8 cellular contexts compared by ENCODE assay signal in genomic region chr11:22787565-22788162, GRCh38. TPM values are rescaled to one million over a fixed set of nuclear protein-coding genes. Genes with fewer than 3 reads are reported as not detected.
DNase-seq lines count a peak whose midpoint lies in the region; ATAC-seq and TF ChIP-seq lines count a peak whose summit lies in the region.

No MANE protein-coding gene starts in this region.

- H3K36me3 Mint-ChIP-seq in activated CD8-positive, alpha-beta T cell treated with anti-CD3 and anti-CD28 coated beads for 36 hours (ENCODE audit: low read depth) = no peaks in the 10 kb centered on the region
- H3K36me3 Mint-ChIP-seq in glutamatergic neuron (ENCODE audit: unreplicated experiment) = peaks cover 10% of the 10 kb centered on the region

- H3K27ac Mint-ChIP-seq in activated CD8-positive, alpha-beta T cell treated with anti-CD3 and anti-CD28 coated beads for 36 hours = no peak overlapping the region
- H3K27ac Mint-ChIP-seq in glutamatergic neuron (ENCODE audit: unreplicated experiment) = peak overlapping the region; percentile 55

- intact Hi-C loops in activated CD8-positive, alpha-beta T cell treated with anti-CD3 and anti-CD28 coated beads for 36 hours (cut with micrococcal nuclease) = loop anchor here (5.0 to 10.0 kb wide), 2 partner anchors 113 to 455 kb away; no protein-coding TSS in a partner anchor
- intact Hi-C loops in sciatic nerve (cut with DNase I) = no loop called here

- H3K9me3 Mint-ChIP-seq in activated CD8-positive, alpha-beta T cell treated with anti-CD3 and anti-CD28 coated beads for 36 hours = no peaks in the 10 kb centered on the region
- no peaks in the 10 kb centered on the region for H3K9me3 Mint-ChIP-seq in glutamatergic neuron (ENCODE audit: unreplicated experiment)

- TF ChIP-seq CTCF in activated CD8-positive, alpha-beta T cell treated with anti-CD3 and anti-CD28 coated beads for 36 hours (IDR thresholded peaks at IDR 0.05) = peak; percentile 92
- TF ChIP-seq CTCF in glutamatergic neuron (IDR thresholded peaks at IDR 0.05; ENCODE audit: partially characterized antibody, unreplicated experiment) = peak; percentile 81

- DNase-seq in stimulated activated naive CD4-positive, alpha-beta T cell (lab: John Stamatoyannopoulos, UW) = peak in 4 of 6 experiments; percentile 2 to 63 (median 27)
- no peak for DNase-seq in stimulated activated naive CD4-positive, alpha-beta T cell treated with Interleukin-2 at 50 U/mL for 16 hours (lab: John Stamatoyannopoulos, UW)
- peak; percentile 18 for DNase-seq in NCI-H2196 treated with DMSO at 0.1 percent for 48 hours (lab: John Stamatoyannopoulos, UW; ENCODE audit: unreplicated experiment)
- DNase-seq in activated CD8-positive, alpha-beta T cell treated with anti-CD3 and anti-CD28 coated beads for 36 hours = peak; percentile 41
- DNase-seq in glutamatergic neuron = peak; percentile 24
- no peak for DNase-seq in sciatic nerve (ENCODE audit: low spot score)
- DNase-seq in T1000 (lab: John Stamatoyannopoulos, UW) = no peak

- ATAC-seq in HG02798 (IDR thresholded peaks at IDR 0.05; ENCODE audit: poor library complexity, unreplicated experiment) = peak; percentile 39
- peak; percentile 60 for ATAC-seq in activated CD8-positive, alpha-beta T cell treated with anti-CD3 and anti-CD28 coated beads for 36 hours
- peak; percentile 36 for ATAC-seq in sciatic nerve

- peaks cover 4% of the 10 kb centered on the region for H3K27me3 Mint-ChIP-seq in activated CD8-positive, alpha-beta T cell treated with anti-CD3 and anti-CD28 coated beads for 36 hours
- peaks cover 6% of the 10 kb centered on the region for H3K27me3 Mint-ChIP-seq in glutamatergic neuron (ENCODE audit: unreplicated experiment)

- POLR2A ChIA-PET in activated CD8-positive, alpha-beta T cell treated with anti-CD3 and anti-CD28 coated beads for 36 hours (lab: Charles Lee) = no interaction called here

- H3K4me3 Mint-ChIP-seq in activated CD8-positive, alpha-beta T cell treated with anti-CD3 and anti-CD28 coated beads for 36 hours = no peak overlapping the region
- H3K4me3 Mint-ChIP-seq in glutamatergic neuron (ENCODE audit: unreplicated experiment) = no peak overlapping the region

- no peaks in the 10 kb centered on the region for H3K4me1 Mint-ChIP-seq in activated CD8-positive, alpha-beta T cell treated with anti-CD3 and anti-CD28 coated beads for 36 hours (ENCODE audit: low read depth)
- H3K4me1 Mint-ChIP-seq in glutamatergic neuron (ENCODE audit: low read depth, unreplicated experiment) = peaks cover 52% of the 10 kb centered on the region

- CTCF ChIA-PET in activated CD8-positive, alpha-beta T cell treated with anti-CD3 and anti-CD28 coated beads for 36 hours (lab: Charles Lee) = interaction anchor here (0.6 to 2.8 kb wide), 49 partner anchors 10 to 543 kb away, joined by 3 to 22 read pairs (median 4); partner anchors contain the start of genes FANCF, GAS2 and SVIP

RNA-seq across cellular contexts. Expression of gene SVIP, which starts 41.9 kb away (rescaled TPM):
- total RNA-seq in activated CD8-positive, alpha-beta T cell treated with anti-CD3 and anti-CD28 coated beads for 36 hours = 10 to 100 TPM; 62.9 to 65.9 TPM
- total RNA-seq in glutamatergic neuron (ENCODE audit: unreplicated experiment) (255 TPM), sciatic nerve (137 TPM)

Comparison
In these comparisons a context has a peak if more than half of its experiments do, and no peak if none do; other contexts are left out.
1. DNase-seq: peak in stimulated activated naive CD4-positive, alpha-beta T cell (4 of 6), NCI-H2196 treated with DMSO at 0.1 percent for 48 hours (single experiment), activated CD8-positive, alpha-beta T cell treated with anti-CD3 and anti-CD28 coated beads for 36 hours (single experiment) and glutamatergic neuron (single experiment); none in stimulated activated naive CD4-positive, alpha-beta T cell treated with Interleukin-2 at 50 U/mL for 16 hours (single experiment), sciatic nerve (single experiment) and T1000 (single experiment).
2. Peak in every context shown above with its lines, with median percentiles within 50 percentile points of each other: ATAC-seq.